2 cellular contexts compared by ENCODE assay signal in genomic region chr2:174761837-174762236, GRCh38.
TF ChIP-seq lines count a peak whose summit lies in the region.

No MANE protein-coding gene starts in this region.

TF ChIP-seq in SK-N-SH treated with all-trans-retinoic acid at 6 μM for 48 hours, 23 proteins besides CTCF, POLR2A, EP300 and RAD21 (continued from another document):
- TF ChIP-seq TSHZ2 (CRISPR knock-in tag; IDR thresholded peaks at IDR 0.05) (no peak), CSRNP3 (CRISPR knock-in tag; IDR thresholded peaks at IDR 0.05) (no peak), PATZ1 (CRISPR knock-in tag; IDR thresholded peaks at IDR 0.05; ENCODE audit: borderline replicate concordance) (no peak), ZFP3 (CRISPR knock-in tag; IDR thresholded peaks at IDR 0.05) (no peak), PPARA (CRISPR knock-in tag; IDR thresholded peaks at IDR 0.05; ENCODE audit: borderline replicate concordance) (no peak)

TF ChIP-seq in SK-N-SH, 30 proteins besides CTCF, POLR2A, EP300 and RAD21 (continued from another document):
- no peak for TF ChIP-seq TAF1 (IDR thresholded peaks at IDR 0.05; ENCODE audit: borderline replicate concordance, low read depth, low read length)
- no peak for TF ChIP-seq RXRA (IDR thresholded peaks at IDR 0.05; ENCODE audit: borderline replicate concordance, low read depth)
- TF ChIP-seq GABPA (IDR thresholded peaks at IDR 0.05; ENCODE audit: low read depth) = no peak
- TF ChIP-seq MEF2A (IDR thresholded peaks at IDR 0.05; ENCODE audit: borderline replicate concordance, low read depth) = no peak
- TF ChIP-seq SMC3 (IDR thresholded peaks at IDR 0.05; ENCODE audit: low read depth, low read length) = no peak
- no peak for TF ChIP-seq TEAD4 (IDR thresholded peaks at IDR 0.05; ENCODE audit: borderline replicate concordance, insufficient read depth)
- no peak for TF ChIP-seq CHD2 (IDR thresholded peaks at IDR 0.05; ENCODE audit: low read length, partially characterized antibody)
- TF ChIP-seq JUND (IDR thresholded peaks at IDR 0.05) = no peak
- no peak for TF ChIP-seq MAX (IDR thresholded peaks at IDR 0.05; ENCODE audit: low read depth)
- no peak for TF ChIP-seq NFIC (IDR thresholded peaks at IDR 0.05; ENCODE audit: borderline replicate concordance)
- no peak for TF ChIP-seq NRF1 (IDR thresholded peaks at IDR 0.05; ENCODE audit: low read depth, low read length)
